ENCODE assay signal across 8 cellular contexts in genomic region chr2:151826737-151827157, GRCh38. TPM values are rescaled to one million over a fixed set of nuclear protein-coding genes. Genes with fewer than 3 reads are reported as not detected.
DNase-seq lines count a peak whose midpoint lies in the region; ATAC-seq and TF ChIP-seq lines count a peak whose summit lies in the region.

No MANE protein-coding gene starts in this region.

- H3K4me1 Mint-ChIP-seq in Calu3 (ENCODE audit: low read depth, unreplicated experiment), result peaks cover 46% of the 10 kb centered on the region

- peak overlapping the region; percentile 97 for H3K4me3 Mint-ChIP-seq in Calu3 (ENCODE audit: low read depth, unreplicated experiment)

- H3K36me3 Mint-ChIP-seq in Calu3 (ENCODE audit: insufficient read depth, unreplicated experiment), result peaks cover 23% of the 10 kb centered on the region

- intact Hi-C loops in Calu3 (cut with micrococcal nuclease; ENCODE audit: unreplicated experiment), result loop anchor here (5.0 kb wide), 1 partner anchor 176 kb away; no protein-coding TSS in a partner anchor

- no peak overlapping the region for H3K27ac Mint-ChIP-seq in Calu3 (ENCODE audit: unreplicated experiment)

- no TSS peak for BruUV-seq in Calu3 (replicated peaks; lab: Mats Ljungman, UMichigan)

- H3K9me3 Mint-ChIP-seq in Calu3 (ENCODE audit: low read depth, unreplicated experiment), result no peaks in the 10 kb centered on the region

- in situ Hi-C loops in astrocyte of the cerebellum (cut with HindIII; ENCODE audit: low sequenced_read_pairs), result no loop called here

- H3K4me3 ChIP-seq in LNCaP clone FGC (ENCODE audit: low read depth, low read length) (peak overlapping the region; percentile 87), astrocyte of the cerebellum (ENCODE audit: low read depth, low read length) (peak overlapping the region; percentile 90)

- no peaks in the 10 kb centered on the region for H3K27me3 Mint-ChIP-seq in Calu3 (ENCODE audit: unreplicated experiment)

- DNase-seq in Calu3, result no peak
- no peak for DNase-seq in LNCaP clone FGC (ENCODE audit: low read depth)
- no peak for DNase-seq in astrocyte of the cerebellum (ENCODE audit: low read depth)
- peak; percentile 60 for DNase-seq in medulla oblongata (ENCODE audit: extremely low spot score)
- DNase-seq in NCI-H146 (lab: John Stamatoyannopoulos, UW), result no peak
- no peak for DNase-seq in NK-92 (lab: John Stamatoyannopoulos, UW; ENCODE audit: unreplicated experiment)

- CTCF ChIA-PET in Calu3 (lab: Charles Lee), result interaction anchor here (0.6 to 1.0 kb wide), 3 partner anchors 14 to 561 kb away, joined by 3 read pairs; no protein-coding TSS in a partner anchor

- no peak for TF ChIP-seq CTCF in Calu3 (IDR thresholded peaks at IDR 0.05; ENCODE audit: unreplicated experiment)
- no peak for TF ChIP-seq CTCF in LNCaP clone FGC (IDR thresholded peaks at IDR 0.05; ENCODE audit: control insufficient read depth, extremely low read depth, insufficient read depth)
- TF ChIP-seq CTCF in astrocyte of the cerebellum (IDR thresholded peaks at IDR 0.05; ENCODE audit: low read depth, low read length, missing control alignments), result no peak

- no peak for ATAC-seq in HG03196 (IDR thresholded peaks at IDR 0.05; ENCODE audit: unreplicated experiment)
- ATAC-seq in GM18520 (IDR thresholded peaks at IDR 0.05; ENCODE audit: unreplicated experiment), result no peak

RNA-seq across cellular contexts. Expression of gene ARL5A, which starts 1.5 kb away (rescaled TPM):
- total RNA-seq in Calu3 (2022), result 45.0 and 53.7 TPM in 2 replicates
